Comparison of ENCODE assay signal across 8 cellular contexts in the genomic region with DNA sequence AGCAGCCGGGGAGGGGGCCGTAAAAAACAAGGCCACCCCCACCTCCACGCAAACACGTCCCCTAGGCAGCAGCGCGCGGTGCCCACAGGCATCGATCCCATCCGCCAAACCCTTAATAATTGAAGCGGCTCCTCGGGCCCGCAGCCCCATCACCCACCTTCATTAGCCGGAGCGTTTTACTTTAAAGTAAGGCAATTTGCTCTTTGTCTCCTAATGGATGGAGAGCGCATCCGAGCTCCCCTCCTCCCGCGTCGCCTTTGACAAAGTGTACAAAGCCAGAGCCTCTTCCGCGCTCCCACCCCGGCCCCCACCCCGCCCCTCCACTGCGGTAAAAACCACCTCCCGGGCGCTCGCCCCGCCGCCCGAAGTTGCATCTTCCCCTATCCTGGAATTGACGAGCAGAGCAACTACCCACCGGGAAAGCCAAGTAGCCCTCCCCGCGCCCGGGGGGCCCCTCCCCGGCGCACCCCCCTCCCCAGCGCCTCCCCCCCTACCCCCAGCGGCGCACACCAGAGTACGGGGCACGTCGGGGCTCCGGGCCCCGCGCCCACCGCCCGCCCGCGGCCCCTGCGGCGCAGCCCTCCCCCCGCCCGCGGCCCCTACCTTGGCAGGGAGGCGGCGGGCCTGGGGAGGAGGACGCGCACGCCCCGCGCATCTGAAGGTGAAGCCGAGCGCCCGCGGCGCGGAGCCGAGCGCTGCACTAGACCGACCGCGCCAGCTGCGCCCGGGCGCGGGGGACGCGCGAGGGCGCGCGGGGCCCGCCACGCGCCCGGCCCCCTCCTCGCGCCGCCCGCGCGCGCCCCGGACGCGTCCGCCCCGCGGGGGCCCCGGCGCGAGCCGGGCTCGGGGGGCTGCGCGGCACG. TPM values are rescaled to one million over a fixed set of nuclear protein-coding genes. Genes with fewer than 3 reads are reported as not detected.
A peak's percentile ranks its signal among the peaks of the same experiment; 100 is the strongest.
DNase-seq lines count a peak whose midpoint lies in the region; ATAC-seq and TF ChIP-seq lines count a peak whose summit lies in the region.

TSS of gene ZNF516 (minus strand) at position 702 of the 863 bp plus-strand sequence. CDS start 52,188 bp downstream, outside the sequence.

- CTCF ChIA-PET in activated CD8-positive, alpha-beta T cell treated with anti-CD3 and anti-CD28 coated beads for 36 hours (lab: Charles Lee): interaction anchor here (1.7 kb wide), 1 partner anchor 96 kb away, joined by 4 read pairs; no protein-coding TSS in a partner anchor

- H3K27ac Mint-ChIP-seq in activated CD8-positive, alpha-beta T cell treated with anti-CD3 and anti-CD28 coated beads for 36 hours: peak within 1 kb of the TSS; percentile 25
- peak within 1 kb of the TSS; percentile 100 for H3K27ac Mint-ChIP-seq in nephron progenitor cell

- peak within 1 kb of the TSS; percentile 90 for H3K4me3 Mint-ChIP-seq in activated CD8-positive, alpha-beta T cell treated with anti-CD3 and anti-CD28 coated beads for 36 hours
- peak within 1 kb of the TSS; percentile 94 for H3K4me3 Mint-ChIP-seq in nephron progenitor cell

- H3K9me3 Mint-ChIP-seq in activated CD8-positive, alpha-beta T cell treated with anti-CD3 and anti-CD28 coated beads for 36 hours: no peaks in the 10 kb centered on the region
- H3K9me3 Mint-ChIP-seq in nephron progenitor cell: peaks cover under 1% of the 10 kb centered on the region

- peaks cover 3% of the 10 kb centered on the region for H3K36me3 Mint-ChIP-seq in activated CD8-positive, alpha-beta T cell treated with anti-CD3 and anti-CD28 coated beads for 36 hours (ENCODE audit: low read depth)
- H3K36me3 Mint-ChIP-seq in nephron progenitor cell (ENCODE audit: low read depth): no peaks in the 10 kb centered on the region

- H3K4me3 ChIP-seq in fibroblast of villous mesenchyme (ENCODE audit: low read depth, low read length): peak within 1 kb of the TSS; percentile 77

- peaks cover 44% of the 10 kb centered on the region for H3K27me3 Mint-ChIP-seq in activated CD8-positive, alpha-beta T cell treated with anti-CD3 and anti-CD28 coated beads for 36 hours
- no peaks in the 10 kb centered on the region for H3K27me3 Mint-ChIP-seq in nephron progenitor cell (ENCODE audit: low read depth, poor library complexity)

- peak; percentile 7 for ATAC-seq in activated CD8-positive, alpha-beta T cell treated with anti-CD3 and anti-CD28 coated beads for 36 hours
- ATAC-seq in GM19035 (IDR thresholded peaks at IDR 0.05; ENCODE audit: unreplicated experiment): no peak

- peak; percentile 11 for DNase-seq in DMS153 treated with DMSO at 0.1 percent for 48 hours (lab: John Stamatoyannopoulos, UW; ENCODE audit: unreplicated experiment)
- DNase-seq in DMS153 (lab: John Stamatoyannopoulos, UW): no peak
- DNase-seq in Kasumi-1 (lab: John Stamatoyannopoulos, UW): peak; percentile 26 to 35
- DNase-seq in activated CD8-positive, alpha-beta T cell treated with anti-CD3 and anti-CD28 coated beads for 36 hours: peak; percentile 33
- peak; percentile 52 for DNase-seq in fibroblast of villous mesenchyme (ENCODE audit: low read depth)
- DNase-seq in nephron progenitor cell: peak; percentile 68
- DNase-seq in UCSD-AML1 (lab: John Stamatoyannopoulos, UW; ENCODE audit: unreplicated experiment): no peak

- no peak for TF ChIP-seq CTCF in activated CD8-positive, alpha-beta T cell treated with anti-CD3 and anti-CD28 coated beads for 36 hours (IDR thresholded peaks at IDR 0.05)
- TF ChIP-seq CTCF in fibroblast of villous mesenchyme (IDR thresholded peaks at IDR 0.05; ENCODE audit: insufficient read depth, low read depth, low read length): no peak
- TF ChIP-seq CTCF in nephron progenitor cell (IDR thresholded peaks at IDR 0.05): no peak

- intact Hi-C loops in activated CD8-positive, alpha-beta T cell treated with anti-CD3 and anti-CD28 coated beads for 36 hours (cut with micrococcal nuclease): no loop called here

- POLR2A ChIA-PET in activated CD8-positive, alpha-beta T cell treated with anti-CD3 and anti-CD28 coated beads for 36 hours (lab: Charles Lee): interaction anchor here (1.7 kb wide), 1 partner anchor 18 kb away, joined by 3 read pairs; no protein-coding TSS in a partner anchor

- peaks cover 23% of the 10 kb centered on the region for H3K4me1 Mint-ChIP-seq in activated CD8-positive, alpha-beta T cell treated with anti-CD3 and anti-CD28 coated beads for 36 hours (ENCODE audit: low read depth)
- H3K4me1 Mint-ChIP-seq in nephron progenitor cell: peaks cover 44% of the 10 kb centered on the region

RNA-seq across cellular contexts. Expression of gene ZNF516, which starts in this region (rescaled TPM):
- total RNA-seq in activated CD8-positive, alpha-beta T cell treated with anti-CD3 and anti-CD28 coated beads for 36 hours: 10 to 100 TPM in 1 of 2 experiments, 1 to 10 TPM in 1; 7.0 to 10.5 TPM
- total RNA-seq in fibroblast of villous mesenchyme: 50.6 and 53.1 TPM in 2 replicates

Comparison
In these comparisons a context has a peak if more than half of its experiments do, and no peak if none do; other contexts are left out.
1. DNase-seq: peak in DMS153 treated with DMSO at 0.1 percent for 48 hours (single experiment), Kasumi-1 (2 of 2), activated CD8-positive, alpha-beta T cell treated with anti-CD3 and anti-CD28 coated beads for 36 hours (single experiment), fibroblast of villous mesenchyme (single experiment) and nephron progenitor cell (single experiment); none in DMS153 (single experiment) and UCSD-AML1 (single experiment).